8 cellular contexts compared by ENCODE assay signal in the genomic region with DNA sequence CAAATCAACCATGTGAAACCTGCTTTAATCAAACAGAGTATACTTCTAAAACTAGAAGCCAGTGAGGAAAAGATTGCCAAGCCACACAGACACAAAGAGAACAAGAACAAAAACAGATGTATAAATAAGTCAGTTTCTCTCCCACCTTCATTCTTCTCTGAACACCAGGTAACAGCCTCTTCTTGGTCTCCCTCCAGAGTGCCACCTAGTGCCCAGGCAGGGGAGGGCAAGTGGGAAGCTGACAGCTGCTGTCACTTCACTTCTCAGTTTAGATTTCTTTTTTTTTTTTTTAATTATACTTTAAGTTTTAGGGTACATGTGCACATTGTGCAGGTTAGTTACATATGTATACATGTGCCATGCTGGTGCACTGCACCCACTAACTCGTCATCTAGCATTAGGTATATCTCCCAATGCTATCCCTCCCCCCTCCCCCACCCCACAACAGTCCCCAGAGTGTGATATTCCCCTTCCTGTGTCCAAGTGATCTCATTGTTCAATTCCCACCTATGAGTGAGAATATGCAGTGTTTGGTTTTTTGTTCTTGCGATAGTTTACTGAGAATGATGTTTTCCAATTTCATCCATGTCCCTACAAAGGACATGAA.
A peak's percentile ranks its signal among the peaks of the same experiment; 100 is the strongest.
DNase-seq lines count a peak whose midpoint lies in the region; ATAC-seq and TF ChIP-seq lines count a peak whose summit lies in the region.
"Not testable (repeated sequence)": the region's sequence is repeated elsewhere in the genome, so short reads cannot be mapped to it uniquely, and the experiment has no call there.

No MANE protein-coding gene starts in this region.

- not testable (repeated sequence) for H3K4me3 Mint-ChIP-seq in CD4-positive, alpha-beta T cell

- H3K36me3 Mint-ChIP-seq in CD4-positive, alpha-beta T cell (ENCODE audit: low read depth): not testable (repeated sequence)

- peak; percentile 8 to 47 (median 23) for DNase-seq in CD4-positive, alpha-beta T cell
- DNase-seq in NCI-H510A treated with DMSO at 0.1 percent for 48 hours (lab: John Stamatoyannopoulos, UW): peak; percentile 10
- DNase-seq in astrocyte of the hippocampus (ENCODE audit: low read depth, low spot score): peak; percentile 29
- DNase-seq in iPS-NIHi11 (ENCODE audit: low spot score): peak; percentile 65
- peak; percentile 63 for DNase-seq in stimulated activated CD4-positive, alpha-beta T cell treated with anti-CD3 and anti-CD28 coated beads, Interleukin-4, amount 100 ng/mL, for 1 hour

- H3K27me3 ChIP-seq in CD4-positive, alpha-beta T cell (ENCODE audit: control insufficient read depth, insufficient read depth, low read length): not testable (repeated sequence)

- not testable (repeated sequence) for H3K27ac Mint-ChIP-seq in CD4-positive, alpha-beta T cell

- intact Hi-C loops in CD4-positive, alpha-beta T cell (cut with DNase I, micrococcal nuclease): loop anchor here in 1 of 2 experiments (2.0 to 5.0 kb wide), 2 partner anchors 503 to 541 kb away; no protein-coding TSS in a partner anchor

- TF ChIP-seq CTCF in CD4-positive, alpha-beta T cell (IDR thresholded peaks at IDR 0.05): peak; percentile 16
- TF ChIP-seq CTCF in WI38 (IDR thresholded peaks at IDR 0.05; ENCODE audit: low read depth, low read length): peak; percentile 50

- H3K4me1 Mint-ChIP-seq in CD4-positive, alpha-beta T cell (ENCODE audit: low read depth): not testable (repeated sequence)

- not testable (repeated sequence) for H3K27me3 Mint-ChIP-seq in CD4-positive, alpha-beta T cell

- not testable (repeated sequence) for H3K9me3 Mint-ChIP-seq in CD4-positive, alpha-beta T cell

- CTCF ChIA-PET in CD4-positive, alpha-beta T cell (lab: Charles Lee): not testable (repeated sequence)

- not testable (repeated sequence) for H3K9me3 ChIP-seq in CD4-positive, alpha-beta T cell (ENCODE audit: control insufficient read depth, low read length)

- not testable (repeated sequence) for H3K27ac ChIP-seq in CD4-positive, alpha-beta T cell (ENCODE audit: low read depth, low read length)

- ATAC-seq in CD4-positive, alpha-beta T cell (ENCODE audit: poor library complexity): not testable (repeated sequence)
- ATAC-seq in GM19372 (IDR thresholded peaks at IDR 0.05; ENCODE audit: low read depth, unreplicated experiment) (peak; percentile 72), HG03460 (IDR thresholded peaks at IDR 0.05; ENCODE audit: unreplicated experiment) (peak; percentile 87)

- POLR2A ChIA-PET in CD4-positive, alpha-beta T cell (lab: Charles Lee): not testable (repeated sequence)

- not testable (repeated sequence) for H3K4me3 ChIP-seq in WI38 (ENCODE audit: low read depth, low read length)

Comparison
In these comparisons a context has a peak if more than half of its experiments do, and no peak if none do; other contexts are left out.
1. DNase-seq: peak in every context shown above with its lines; median percentile 65 in iPS-NIHi11; 63 in stimulated activated CD4-positive, alpha-beta T cell treated with anti-CD3 and anti-CD28 coated beads, Interleukin-4, amount 100 ng/mL, for 1 hour; 29 in astrocyte of the hippocampus; 23 in CD4-positive, alpha-beta T cell; 10 in NCI-H510A treated with DMSO at 0.1 percent for 48 hours.